12 cellular contexts compared by ENCODE assay signal in the genomic region with DNA sequence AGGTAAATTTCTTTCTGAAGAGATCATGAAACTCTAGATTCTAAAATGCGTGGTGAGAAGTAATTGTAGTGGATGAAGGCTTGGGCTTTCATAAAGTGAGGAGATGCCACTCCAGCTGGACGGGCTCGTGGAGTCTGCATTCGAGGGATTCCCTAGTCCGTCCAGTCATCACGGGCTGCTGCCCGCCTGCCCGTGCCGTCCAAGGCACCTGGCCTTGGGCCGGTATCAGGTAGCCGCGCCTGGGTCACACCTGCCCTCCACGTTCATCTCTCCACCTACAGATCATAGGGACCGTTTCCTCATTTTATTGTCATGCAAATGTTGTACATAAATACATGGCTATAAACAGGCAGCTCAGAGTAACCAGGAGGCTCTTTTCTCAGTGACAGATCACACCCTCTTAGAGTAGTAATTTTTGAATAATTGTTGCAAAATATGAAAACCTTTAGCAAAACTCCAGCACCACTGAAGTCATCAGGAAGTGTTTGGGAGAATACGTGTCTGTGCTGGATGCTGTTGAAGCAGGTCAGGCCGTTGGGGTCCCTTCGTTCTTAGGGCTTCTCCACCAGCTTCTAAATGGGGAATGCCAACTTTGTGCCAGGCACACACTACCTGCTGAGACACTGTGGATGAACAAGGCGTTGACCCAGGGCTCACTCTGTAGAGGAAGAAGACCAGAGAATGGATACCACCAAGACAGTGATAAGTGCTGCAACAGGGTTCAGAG.
A peak's percentile ranks its signal among the peaks of the same experiment; 100 is the strongest.
DNase-seq lines count a peak whose midpoint lies in the region; ATAC-seq, FAIRE-seq and TF ChIP-seq lines count a peak whose summit lies in the region.
"Had no signal": no experiment of that assay in that cellular context is flagged by ENCODE, and none has a peak within 500 bp of the region (broad histone marks: within the 10 kb centered on the region; RNA-seq: fewer than 3 reads in every experiment).

No MANE protein-coding gene starts in this region.

- no peak overlapping the region for H3K4me3 ChIP-seq in upper lobe of right lung
- H3K4me3 ChIP-seq: lung had no signal

- H3K4me1 Mint-ChIP-seq in CD4-positive, alpha-beta T cell (ENCODE audit: low read depth): peaks cover 84% of the 10 kb centered on the region
- H3K4me1 Mint-ChIP-seq in T-cell (peaks cover 74 to 86% (median 77%) of the 10 kb centered on the region in 3 donors), memory B cell (peaks cover 65% of the 10 kb centered on the region)

- POLR2A ChIA-PET in CD4-positive, alpha-beta T cell (lab: Charles Lee): interaction anchor here (1.0 to 1.2 kb wide), 2 partner anchors 101 to 398 kb away, joined by 3 to 6 read pairs; no protein-coding TSS in a partner anchor
- POLR2A ChIA-PET in T-cell (lab: Charles Lee): interaction anchor here (0.6 to 1.2 kb wide), 2 partner anchors 75 to 229 kb away, joined by 3 read pairs; no protein-coding TSS in a partner anchor

- no peak for TF ChIP-seq CTCF in CD4-positive, alpha-beta T cell (IDR thresholded peaks at IDR 0.05)
- no peak for TF ChIP-seq CTCF in upper lobe of right lung (IDR thresholded peaks at IDR 0.05)
- TF ChIP-seq CTCF in GM20000 (IDR thresholded peaks at IDR 0.05; ENCODE audit: extremely low read depth, missing control alignments): no peak

- intact Hi-C loops in CD4-positive, alpha-beta T cell (cut with DNase I, micrococcal nuclease): loop anchor here in 1 of 2 experiments (5.0 to 10.0 kb wide), 5 partner anchors 36 to 236 kb away; no protein-coding TSS in a partner anchor
- intact Hi-C loops in upper lobe of right lung (cut with DNase I): no loop called here

- no peaks in the 10 kb centered on the region for H3K36me3 ChIP-seq in upper lobe of right lung
- H3K36me3 ChIP-seq: esophagus squamous epithelium had no signal

- no peaks in the 10 kb centered on the region for H3K27me3 Mint-ChIP-seq in CD4-positive, alpha-beta T cell
- H3K27me3 Mint-ChIP-seq in T-cell (no peaks in the 10 kb centered on the region), memory B cell (no peaks in the 10 kb centered on the region)

- H3K27ac ChIP-seq in CD4-positive, alpha-beta T cell (ENCODE audit: low read depth, low read length): no peak overlapping the region
- H3K27ac ChIP-seq in upper lobe of right lung: no peak overlapping the region

- H3K9me3 ChIP-seq in CD4-positive, alpha-beta T cell (ENCODE audit: control insufficient read depth, low read length): no peaks in the 10 kb centered on the region
- no peaks in the 10 kb centered on the region for H3K9me3 ChIP-seq in upper lobe of right lung
- H3K9me3 ChIP-seq: esophagus squamous epithelium had no signal

- no peak for TF ChIP-seq POLR2A in H54 (IDR thresholded peaks at IDR 0.05; ENCODE audit: low read depth, low read length)

- no peaks in the 10 kb centered on the region for H3K27me3 ChIP-seq in CD4-positive, alpha-beta T cell (ENCODE audit: control insufficient read depth, insufficient read depth, low read length)
- no peaks in the 10 kb centered on the region for H3K27me3 ChIP-seq in upper lobe of right lung

- FAIRE-seq in H54 (lab: Jason Lieb, UNC): no peak

- no peak for ATAC-seq in CD4-positive, alpha-beta T cell (ENCODE audit: poor library complexity)
- ATAC-seq in GM18867 (IDR thresholded peaks at IDR 0.05; ENCODE audit: unreplicated experiment) (peak; percentile 29), T-cell (replicated peaks in 1 of 4) (no peak), memory B cell (ENCODE audit: low read depth) (peak; percentile 47), upper lobe of right lung (no peak)

- peak overlapping the region; percentile 90 for H3K27ac Mint-ChIP-seq in CD4-positive, alpha-beta T cell
- H3K27ac Mint-ChIP-seq in T-cell: peak overlapping the region; percentile 81 to 91
- H3K27ac Mint-ChIP-seq in memory B cell: peak overlapping the region; percentile 99

- no peak for DNase-seq in CD4-positive, alpha-beta T cell
- DNase-seq in T-cell (no peak), memory B cell (ENCODE audit: low spot score in 2 of 2) (peak; percentile 51 to 70), upper lobe of right lung (no peak), H54 (ENCODE audit: insufficient read length, low spot score) (no peak), GM20000 (ENCODE audit: low spot score) (no peak), NCI-H446 treated with DMSO at 0.1 percent for 48 hours (lab: John Stamatoyannopoulos, UW) (no peak)
- DNase-seq: activated effector memory CD4-positive, alpha-beta T cell treated with anti-CD3 and anti-CD28 coated beads, Interleukin-2, amount 50 U/mL, for 16 hours; esophagus squamous epithelium; NCI-H1694 treated with DMSO at 0.1 percent for 48 hours had no signal

- H3K4me1 ChIP-seq in upper lobe of right lung: peaks cover 24% of the 10 kb centered on the region

- no peaks in the 10 kb centered on the region for H3K9me3 Mint-ChIP-seq in CD4-positive, alpha-beta T cell
- H3K9me3 Mint-ChIP-seq in T-cell (no peaks in the 10 kb centered on the region), memory B cell (no peaks in the 10 kb centered on the region)

- peak overlapping the region; percentile 86 for H3K4me3 Mint-ChIP-seq in CD4-positive, alpha-beta T cell
- H3K4me3 Mint-ChIP-seq in T-cell (peak overlapping the region; percentile 74 to 96 (median 84)), memory B cell (peak overlapping the region; percentile 90)

- no peaks in the 10 kb centered on the region for H3K36me3 Mint-ChIP-seq in CD4-positive, alpha-beta T cell (ENCODE audit: low read depth)
- H3K36me3 Mint-ChIP-seq in T-cell (no peaks in the 10 kb centered on the region), memory B cell (no peaks in the 10 kb centered on the region)

- CTCF ChIA-PET in CD4-positive, alpha-beta T cell (lab: Charles Lee): interaction anchor here (1.0 to 3.0 kb wide), 3 partner anchors 16 to 56 kb away, joined by 3 to 11 read pairs (median 4); no protein-coding TSS in a partner anchor
- CTCF ChIA-PET in T-cell (lab: Charles Lee): interaction anchor here (0.6 to 1.0 kb wide), 5 partner anchors 16 to 473 kb away, joined by 3 to 4 read pairs (median 3); no protein-coding TSS in a partner anchor

Comparison
In these comparisons a context has a peak if more than half of its experiments do, and no peak if none do; other contexts are left out.
1. ATAC-seq: peak in GM18867 (single experiment) and memory B cell (single experiment); none in CD4-positive, alpha-beta T cell (single experiment), T-cell (0 of 4) and upper lobe of right lung (single experiment).
2. DNase-seq: peak in memory B cell (2 of 2); none in CD4-positive, alpha-beta T cell (0 of 10), T-cell (0 of 34), upper lobe of right lung (single experiment), H54 (single experiment), GM20000 (single experiment) and NCI-H446 treated with DMSO at 0.1 percent for 48 hours (single experiment).
3. Peak in every context shown above with its lines, with median percentiles within 50 percentile points of each other: H3K27ac Mint-ChIP-seq and H3K4me3 Mint-ChIP-seq.